Comparison of ENCODE assay signal across 8 cellular contexts in genomic region chr4:100848865-100849264, GRCh38.
DNase-seq lines count a peak whose midpoint lies in the region; ATAC-seq and TF ChIP-seq lines count a peak whose summit lies in the region.

No MANE protein-coding gene starts in this region.

- TF ChIP-seq EP300 in suprapubic skin (IDR thresholded peaks at IDR 0.05), result no peak

- no peak for TF ChIP-seq POLR2A in suprapubic skin (IDR thresholded peaks at IDR 0.05)

- DNase-seq in BE2C (no peak), amniotic epithelial cell (ENCODE audit: low read depth) (peak; percentile 6), NCI-H510A (lab: John Stamatoyannopoulos, UW) (no peak), NCI-H187 treated with DMSO at 0.1 percent for 48 hours (lab: John Stamatoyannopoulos, UW) (no peak), suprapubic skin (ENCODE audit: low spot score in 2 of 2) (no peak)
- DNase-seq in activated naive CD4-positive, alpha-beta T cell treated with anti-CD3 and anti-CD28 coated beads, Interleukin-2, amount 50 U/mL, for 16 hours, result no peak

- TF ChIP-seq CTCF in BE2C (IDR thresholded peaks at IDR 0.05; ENCODE audit: low read depth, low read length), result peak; percentile 37
- TF ChIP-seq CTCF in suprapubic skin (IDR thresholded peaks at IDR 0.05), result peak in 1 of 2 donors; percentile 10

- H3K27me3 ChIP-seq in BE2C, result no peaks in the 10 kb centered on the region
- no peaks in the 10 kb centered on the region for H3K27me3 ChIP-seq in suprapubic skin

- no peak overlapping the region for H3K27ac ChIP-seq in suprapubic skin

- ATAC-seq in GM18909 (IDR thresholded peaks at IDR 0.05; ENCODE audit: poor library complexity, unreplicated experiment) (peak; percentile 83), HG03139 (IDR thresholded peaks at IDR 0.05; ENCODE audit: unreplicated experiment) (peak; percentile 82)

- H3K4me1 ChIP-seq in BE2C (no peaks in the 10 kb centered on the region; the same call in 1 of the 2 replicates), suprapubic skin (no peaks in the 10 kb centered on the region)

- H3K36me3 ChIP-seq in BE2C (no peaks in the 10 kb centered on the region), suprapubic skin (no peaks in the 10 kb centered on the region)

- no peak overlapping the region for H3K4me3 ChIP-seq in BE2C (ENCODE audit: low read depth, low read length)
- H3K4me3 ChIP-seq in suprapubic skin, result no peak overlapping the region

- H3K9me3 ChIP-seq in BE2C (no peaks in the 10 kb centered on the region), suprapubic skin (no peaks in the 10 kb centered on the region)

- WGBS in suprapubic skin, result 93% methylated on average over 2 of the region's 2 CpGs
